8 cellular contexts compared by ENCODE assay signal in genomic region chr12:116736962-116737773, GRCh38. TPM values are rescaled to one million over a fixed set of nuclear protein-coding genes. Genes with fewer than 3 reads are reported as not detected.
A peak's percentile ranks its signal among the peaks of the same experiment; 100 is the strongest.
DNase-seq lines count a peak whose midpoint lies in the region; ATAC-seq, FAIRE-seq and TF ChIP-seq lines count a peak whose summit lies in the region.

No MANE protein-coding gene starts in this region.

- H2AFZ ChIP-seq in DND-41 (ENCODE audit: low read depth, low read length) (peak overlapping the region; percentile 78), mesenchymal stem cell (ENCODE audit: low read depth, low read length) (peak overlapping the region; percentile 78)

- H3K36me3 ChIP-seq in DND-41 (ENCODE audit: insufficient read depth, low read length): peaks cover 34% of the 10 kb centered on the region
- peaks cover 4 to 19% of the 10 kb centered on the region in 2 experiments for H3K36me3 ChIP-seq in mesenchymal stem cell (ENCODE audit: control insufficient read depth in 1 of 2, insufficient read depth in 2 of 2, low read depth in 1 of 2, low read length in 2 of 2)

- peak overlapping the region; percentile 61 for H3K27ac Mint-ChIP-seq in MCF 10A (ENCODE audit: low read depth, unreplicated experiment)

- H3K4me2 ChIP-seq in DND-41 (ENCODE audit: insufficient read depth, low read length) (peak overlapping the region; percentile 91), mesenchymal stem cell (ENCODE audit: low read length, poor library complexity, severe bottlenecking) (peak overlapping the region; percentile 49)

- H3K79me2 ChIP-seq in DND-41 (ENCODE audit: insufficient read depth, low read length): peaks cover 39% of the 10 kb centered on the region

- H3K4ac ChIP-seq in mesenchymal stem cell (ENCODE audit: low read depth in 1 of 2, low read length in 2 of 2): peak overlapping the region; percentile 53 to 71

- peak overlapping the region; percentile 92 for H3K4me3 Mint-ChIP-seq in MCF 10A (ENCODE audit: unreplicated experiment)

- 6% methylated on average over 24 of the region's 24 CpGs for WGBS in mesenchymal stem cell

- DNase-seq in DND-41 (peak; percentile 21), MCF 10A (ENCODE audit: unreplicated experiment) (no peak), mesenchymal stem cell (peak; percentile 30), urothelium cell line (ENCODE audit: low spot score) (peak; percentile 36)
- no peak for DNase-seq in Jurkat, Clone E6-1 (ENCODE audit: low read depth, low spot score)

- H3K9ac ChIP-seq in DND-41 (ENCODE audit: low read depth, low read length) (peak overlapping the region; percentile 69), mesenchymal stem cell (ENCODE audit: low read length) (peak overlapping the region; percentile 95)

- H4K20me1 ChIP-seq in DND-41 (ENCODE audit: insufficient read depth, low read length): peaks cover 8% of the 10 kb centered on the region; the same call in 1 of the 2 replicates

- H3K27me3 Mint-ChIP-seq in MCF 10A (ENCODE audit: insufficient read depth, unreplicated experiment): no peaks in the 10 kb centered on the region

- H3K18ac ChIP-seq in mesenchymal stem cell (ENCODE audit: low read depth in 1 of 2, low read length in 2 of 2): peak overlapping the region; percentile 55 to 88

- H3K4me1 ChIP-seq in DND-41 (ENCODE audit: insufficient read depth, low read length) (peaks cover 30% of the 10 kb centered on the region), mesenchymal stem cell (ENCODE audit: control insufficient read depth, insufficient read depth, low read depth, low read length) (peaks cover 6% of the 10 kb centered on the region)

- no peaks in the 10 kb centered on the region for H3K9me3 Mint-ChIP-seq in MCF 10A (ENCODE audit: unreplicated experiment)

- peaks cover 13% of the 10 kb centered on the region for H3K4me1 Mint-ChIP-seq in MCF 10A (ENCODE audit: insufficient read depth, unreplicated experiment)

- no peak overlapping the region for H3K23ac ChIP-seq in mesenchymal stem cell (ENCODE audit: low read length in 2 of 2)

- H2BK15ac ChIP-seq in mesenchymal stem cell (ENCODE audit: low read depth, poor library complexity, severe bottlenecking): peak overlapping the region; percentile 74

- H3K14ac ChIP-seq in mesenchymal stem cell (ENCODE audit: low read length in 2 of 2): peak overlapping the region in 1 of 2 experiments; percentile 79

- no peak for FAIRE-seq in urothelium cell line (lab: Jason Lieb, UNC)

- peak overlapping the region in 1 of 2 experiments; percentile 76 for H2BK12ac ChIP-seq in mesenchymal stem cell (ENCODE audit: low read length in 2 of 2)

- CTCF ChIA-PET in MCF 10A (lab: Yijun Ruan, JAX): interaction anchor here (0.5 kb wide), 1 partner anchor 437 kb away, joined by 4 read pairs; no protein-coding TSS in a partner anchor

- ATAC-seq in DND-41 (ENCODE audit: insufficient read depth, low read depth): no peak
- no peak for ATAC-seq in HG03354 (IDR thresholded peaks at IDR 0.05; ENCODE audit: poor library complexity, severe bottlenecking, unreplicated experiment)
- no peak for ATAC-seq in GM18520 (IDR thresholded peaks at IDR 0.05; ENCODE audit: unreplicated experiment)
- ATAC-seq in HG03045 (IDR thresholded peaks at IDR 0.05; ENCODE audit: unreplicated experiment): no peak

- peaks cover 12% of the 10 kb centered on the region for H3K36me3 Mint-ChIP-seq in MCF 10A (ENCODE audit: insufficient read depth, unreplicated experiment)

- H3K27me3 ChIP-seq in DND-41 (ENCODE audit: insufficient read depth, low read length, poor library complexity) (no peaks in the 10 kb centered on the region), mesenchymal stem cell (ENCODE audit: control insufficient read depth in 1 of 2, insufficient read depth in 1 of 2, low read length in 2 of 2) (no peaks in the 10 kb centered on the region)

- H4K91ac ChIP-seq in mesenchymal stem cell (ENCODE audit: low read length): peak overlapping the region; percentile 56

- H2BK120ac ChIP-seq in mesenchymal stem cell (ENCODE audit: low read depth, low read length): peak overlapping the region; percentile 11

- H3K9me3 ChIP-seq in DND-41 (ENCODE audit: insufficient read depth, low read length, severe bottlenecking): no peaks in the 10 kb centered on the region
- H3K9me3 ChIP-seq in mesenchymal stem cell (ENCODE audit: control insufficient read depth, low read length): no peaks in the 10 kb centered on the region

- peak overlapping the region; percentile 63 for H3K27ac ChIP-seq in DND-41 (ENCODE audit: low read length)
- no peak overlapping the region for H3K27ac ChIP-seq in mesenchymal stem cell (ENCODE audit: low read length, poor library complexity, severe bottlenecking)

- POLR2A ChIA-PET in MCF 10A (lab: Yijun Ruan, JAX): interaction anchor here (0.8 to 1.8 kb wide), 2 partner anchors 72 to 145 kb away, joined by 3 to 6 read pairs; partner anchors contain the start of gene HRK

- H2BK5ac ChIP-seq in mesenchymal stem cell (ENCODE audit: low read depth, low read length, poor library complexity, severe bottlenecking): no peak overlapping the region

- no peak for TF ChIP-seq CTCF in DND-41 (IDR thresholded peaks at IDR 0.05; ENCODE audit: borderline replicate concordance, extremely low read depth, low read length, poor library complexity, severe bottlenecking)
- no peak for TF ChIP-seq CTCF in MCF 10A (IDR thresholded peaks at IDR 0.05; ENCODE audit: unreplicated experiment)

- H4K8ac ChIP-seq in mesenchymal stem cell (ENCODE audit: low read length): peak overlapping the region; percentile 81

- H3K79me1 ChIP-seq in mesenchymal stem cell (replicated peaks; ENCODE audit: low read length, poor library complexity, severe bottlenecking): peaks cover 6% of the 10 kb centered on the region

- H3K4me3 ChIP-seq in DND-41 (ENCODE audit: low read depth in 1 of 2, low read length in 2 of 2): peak overlapping the region; percentile 60 to 88
- H3K4me3 ChIP-seq in Jurkat, Clone E6-1 (ENCODE audit: low read length): peak overlapping the region; percentile 73
- peak overlapping the region; percentile 82 to 99 for H3K4me3 ChIP-seq in mesenchymal stem cell (ENCODE audit: insufficient read depth in 1 of 2, low read depth in 1 of 2, low read length in 2 of 2)

- intact Hi-C loops in MCF 10A (cut with micrococcal nuclease): loop anchor here (5.0 to 10.0 kb wide), 2 partner anchors 148 to 220 kb away; partner anchors contain the start of gene HRK

- no peak overlapping the region for H2AK5ac ChIP-seq in mesenchymal stem cell (ENCODE audit: low read length, severe bottlenecking)

- BruUV-seq in MCF 10A (replicated peaks; lab: Mats Ljungman, UMichigan): no TSS peak

RNA-seq across cellular contexts. Expression of gene SPRING1, which starts 0.7 kb away (rescaled TPM):
- polyA plus RNA-seq in Jurkat, Clone E6-1 (2012; ENCODE audit: insufficient read depth, insufficient read length): 24.6 TPM
- total RNA-seq in MCF 10A (2022): 26.2 and 37.1 TPM in 2 replicates
- polyA plus RNA-seq in mesenchymal stem cell (2013, experiment 1 of 2): 24.9 TPM
- 25.8 TPM for polyA plus RNA-seq in mesenchymal stem cell (2013, experiment 2 of 2)

RNA-seq across cellular contexts. Expression of gene RNFT2, which starts 0.9 kb away (rescaled TPM):
- polyA plus RNA-seq in Jurkat, Clone E6-1 (2012; ENCODE audit: insufficient read depth, insufficient read length): 7.3 TPM
- 7.2 and 10.5 TPM in 2 replicates for total RNA-seq in MCF 10A (2022)
- 1.2 TPM for polyA plus RNA-seq in mesenchymal stem cell (2013, experiment 1 of 2)
- 1.1 TPM for polyA plus RNA-seq in mesenchymal stem cell (2013, experiment 2 of 2)

Comparison
In these comparisons a context has a peak if more than half of its experiments do, and no peak if none do; other contexts are left out.
1. DNase-seq: peak in DND-41 (single experiment), mesenchymal stem cell (single experiment) and urothelium cell line (single experiment); none in Jurkat, Clone E6-1 (single experiment) and MCF 10A (single experiment).
2. Peak in every context shown above with its lines, with median percentiles within 50 percentile points of each other: H3K4me3 ChIP-seq.